In genomic region chr11:76653674-76654309, GRCh38 we compare ENCODE assay signal across 10 cellular contexts. TPM values are rescaled to one million over a fixed set of nuclear protein-coding genes. Genes with fewer than 3 reads are reported as not detected.
DNase-seq lines count a peak whose midpoint lies in the region; ATAC-seq and TF ChIP-seq lines count a peak whose summit lies in the region.
"Had no signal": no experiment of that assay in that cellular context is flagged by ENCODE, and none has a peak within 500 bp of the region (broad histone marks: within the 10 kb centered on the region; RNA-seq: fewer than 3 reads in every experiment).

No MANE protein-coding gene starts in this region.

- no peak overlapping the region for H3K4me3 Mint-ChIP-seq in activated CD8-positive, alpha-beta memory T cell treated with anti-CD3 and anti-CD28 coated beads, Interleukin-2, amount 10 ng/mL, durations not matched to agents 7 days and 5 days

- intact Hi-C loops in upper lobe of right lung (cut with DNase I) = no loop called here

- H3K27ac Mint-ChIP-seq in activated CD8-positive, alpha-beta memory T cell treated with anti-CD3 and anti-CD28 coated beads, Interleukin-2, amount 10 ng/mL, durations not matched to agents 7 days and 5 days = no peak overlapping the region

- H3K4me1 ChIP-seq in fibroblast of lung (ENCODE audit: control insufficient read depth, extremely low read depth, insufficient read depth, low read length) = peaks cover 40% of the 10 kb centered on the region
- peaks cover 0 to 39% of the 10 kb centered on the region in 2 donors for H3K4me1 ChIP-seq in muscle layer of duodenum (ENCODE audit: control insufficient read depth in 1 of 2, insufficient read depth in 2 of 2, low read length in 2 of 2)
- H3K4me1 ChIP-seq in upper lobe of right lung = peaks cover 5% of the 10 kb centered on the region
- H3K4me1 ChIP-seq: A549 had no signal

- H3K4me1 Mint-ChIP-seq in activated CD8-positive, alpha-beta memory T cell treated with anti-CD3 and anti-CD28 coated beads, Interleukin-2, amount 10 ng/mL, durations not matched to agents 7 days and 5 days = no peaks in the 10 kb centered on the region

- peaks cover 23% of the 10 kb centered on the region for H3K27me3 Mint-ChIP-seq in activated CD8-positive, alpha-beta memory T cell treated with anti-CD3 and anti-CD28 coated beads, Interleukin-2, amount 10 ng/mL, durations not matched to agents 7 days and 5 days

- H2AFZ ChIP-seq in fibroblast of lung (ENCODE audit: low read length) = peak overlapping the region; percentile 37

- no peaks in the 10 kb centered on the region for H3K27me3 ChIP-seq in fibroblast of lung (ENCODE audit: control insufficient read depth, insufficient read depth, low read length)
- H3K27me3 ChIP-seq in muscle layer of duodenum (ENCODE audit: low read depth, low read length) = no peaks in the 10 kb centered on the region
- no peaks in the 10 kb centered on the region for H3K27me3 ChIP-seq in upper lobe of right lung

- no peaks in the 10 kb centered on the region for H4K20me1 ChIP-seq in fibroblast of lung (ENCODE audit: control insufficient read depth, extremely low read depth, insufficient read depth, low read length)

- ATAC-seq in activated CD8-positive, alpha-beta memory T cell treated with anti-CD3 and anti-CD28 coated beads, Interleukin-2, amount 10 ng/mL, durations not matched to agents 7 days and 5 days = no peak
- ATAC-seq in upper lobe of right lung = peak; percentile 27
- ATAC-seq in GM21360 (IDR thresholded peaks at IDR 0.05; ENCODE audit: unreplicated experiment) = no peak
- ATAC-seq: A549 had no signal

- H3K27ac ChIP-seq in fibroblast of lung (ENCODE audit: insufficient read depth, low read length) (peak overlapping the region; percentile 76), muscle layer of duodenum (ENCODE audit: low read length) (peak overlapping the region; percentile 60), upper lobe of right lung (peak overlapping the region; percentile 55)
- H3K27ac ChIP-seq: A549 had no signal

- no peak overlapping the region for H3K4me3 ChIP-seq in fibroblast of lung (replicated peaks in 1 of 4; ENCODE audit: control extremely low read depth in 1 of 4, insufficient read depth in 1 of 4, low read depth in 3 of 4, low read length in 4 of 4)
- H3K4me3 ChIP-seq in muscle layer of duodenum (ENCODE audit: low read depth in 1 of 2, low read length in 2 of 2) = no peak overlapping the region
- no peak overlapping the region for H3K4me3 ChIP-seq in upper lobe of right lung
- H3K4me3 ChIP-seq: A549 had no signal

- peaks cover 2% of the 10 kb centered on the region for H3K36me3 ChIP-seq in fibroblast of lung (ENCODE audit: control insufficient read depth, insufficient read depth, low read length)
- H3K36me3 ChIP-seq in muscle layer of duodenum (ENCODE audit: control insufficient read depth in 1 of 2, insufficient read depth in 2 of 2, low read length in 2 of 2) = no peaks in the 10 kb centered on the region
- H3K36me3 ChIP-seq in upper lobe of right lung = no peaks in the 10 kb centered on the region

- H3K9ac ChIP-seq in fibroblast of lung (ENCODE audit: insufficient read depth, low read length) = peak overlapping the region; percentile 4

- peak; percentile 33 for DNase-seq in activated CD8-positive, alpha-beta memory T cell treated with anti-CD3 and anti-CD28 coated beads, Interleukin-2, amount 50 U/mL, for 48 hours
- no peak for DNase-seq in activated CD8-positive, alpha-beta memory T cell treated with anti-CD3 and anti-CD28 coated beads, Interleukin-2, amount 10 ng/mL, durations not matched to agents 7 days and 5 days
- DNase-seq in fibroblast of lung (ENCODE audit: low read depth in 2 of 2) (peak; percentile 71 to 99), upper lobe of right lung (no peak), AML-193 (lab: John Stamatoyannopoulos, UW) (no peak), C1 segment of cervical spinal cord (lab: John Stamatoyannopoulos, UW) (no peak)
- DNase-seq: NCI-H187 treated with DMSO at 0.1 percent for 48 hours had no signal

- H3K9me3 Mint-ChIP-seq in activated CD8-positive, alpha-beta memory T cell treated with anti-CD3 and anti-CD28 coated beads, Interleukin-2, amount 10 ng/mL, durations not matched to agents 7 days and 5 days (ENCODE audit: low read depth) = no peaks in the 10 kb centered on the region

- H3K36me3 Mint-ChIP-seq in activated CD8-positive, alpha-beta memory T cell treated with anti-CD3 and anti-CD28 coated beads, Interleukin-2, amount 10 ng/mL, durations not matched to agents 7 days and 5 days = no peaks in the 10 kb centered on the region

- H3K4me2 ChIP-seq in fibroblast of lung (ENCODE audit: extremely low read depth, insufficient read depth, low read length) = peak overlapping the region; percentile 70
- H3K4me2 ChIP-seq: A549 had no signal

- TF ChIP-seq CTCF in fibroblast of lung (conservative IDR thresholded peaks at IDR 0.05 in 1 of 2, IDR thresholded peaks at IDR 0.05 in 1 of 2; ENCODE audit: low read depth in 1 of 2, low read length in 2 of 2) = no peak
- no peak for TF ChIP-seq CTCF in upper lobe of right lung (IDR thresholded peaks at IDR 0.05)

- no peaks in the 10 kb centered on the region for H3K9me3 ChIP-seq in fibroblast of lung (ENCODE audit: control insufficient read depth, insufficient read depth, low read depth, low read length)
- no peaks in the 10 kb centered on the region for H3K9me3 ChIP-seq in muscle layer of duodenum (ENCODE audit: control insufficient read depth in 1 of 2, low read length in 2 of 2)
- no peaks in the 10 kb centered on the region for H3K9me3 ChIP-seq in upper lobe of right lung
- H3K9me3 ChIP-seq: A549 had no signal

- CTCF ChIA-PET in activated CD8-positive, alpha-beta memory T cell treated with anti-CD3 and anti-CD28 coated beads, Interleukin-2, amount 10 ng/mL, durations not matched to agents 7 days and 5 days (lab: Charles Lee) = no interaction called here

- no peaks in the 10 kb centered on the region for H3K79me2 ChIP-seq in fibroblast of lung (ENCODE audit: control insufficient read depth, insufficient read depth, low read length)

RNA-seq across cellular contexts. Expression of gene LRRC32, which starts 16.8 kb away (rescaled TPM):
- total RNA-seq in activated CD8-positive, alpha-beta memory T cell treated with anti-CD3 and anti-CD28 coated beads, Interleukin-2, amount 10 ng/mL, durations not matched to agents 7 days and 5 days = 1 to 10 TPM in 1 of 2 experiments, under 1 TPM in 1; 0.32 to 4.7 TPM
- total RNA-seq in fibroblast of lung = 15.4 and 19.2 TPM in 2 replicates
- polyA plus RNA-seq in fibroblast of lung = 18.9 and 103 TPM in 2 replicates
- 39.6 and 236 TPM in 2 replicates for polyA plus RNA-seq in fibroblast of lung (2012)
- polyA minus RNA-seq in fibroblast of lung (ENCODE audit: low replicate concordance) = 79.7 and 528 TPM in 2 replicates
- 111 TPM for total RNA-seq in upper lobe of right lung

Comparison
In these comparisons a context has a peak if more than half of its experiments do, and no peak if none do; other contexts are left out.
1. DNase-seq: peak in activated CD8-positive, alpha-beta memory T cell treated with anti-CD3 and anti-CD28 coated beads, Interleukin-2, amount 50 U/mL, for 48 hours (single experiment) and fibroblast of lung (2 of 2); none in activated CD8-positive, alpha-beta memory T cell treated with anti-CD3 and anti-CD28 coated beads, Interleukin-2, amount 10 ng/mL, durations not matched to agents 7 days and 5 days (single experiment), upper lobe of right lung (single experiment), AML-193 (0 of 2) and C1 segment of cervical spinal cord (0 of 14).
2. Peak in every context shown above with its lines, with median percentiles within 50 percentile points of each other: H3K27ac ChIP-seq.